24 cellular contexts compared by ENCODE assay signal in genomic region chr6:127791779-127792528, GRCh38.
A peak's percentile ranks its signal among the peaks of the same experiment; 100 is the strongest.
DNase-seq lines count a peak whose midpoint lies in the region; ATAC-seq lines count a peak whose summit lies in the region.
"Had no signal": no experiment of that assay in that cellular context is flagged by ENCODE, and none has a peak within 500 bp of the region (broad histone marks: within the 10 kb centered on the region; RNA-seq: fewer than 3 reads in every experiment).

No MANE protein-coding gene starts in this region.

- H3K27me3 Mint-ChIP-seq in activated naive CD4-positive, alpha-beta T cell treated with anti-CD3 and anti-CD28 coated beads, Interleukin-2, amount 50 U/mL, for 24 hours: no peaks in the 10 kb centered on the region
- no peaks in the 10 kb centered on the region for H3K27me3 Mint-ChIP-seq in T-cell
- no peaks in the 10 kb centered on the region for H3K27me3 Mint-ChIP-seq in naive thymus-derived CD8-positive, alpha-beta T cell

- POLR2A ChIA-PET in T-cell (lab: Charles Lee): no interaction called here
- POLR2A ChIA-PET in naive thymus-derived CD8-positive, alpha-beta T cell (lab: Charles Lee): interaction anchor here (0.6 to 1.5 kb wide), 4 partner anchors 17 to 99 kb away, joined by 3 to 5 read pairs (median 4); no protein-coding TSS in a partner anchor

- DNase-seq in activated naive CD4-positive, alpha-beta T cell treated with Interleukin-2 at 50 U/mL for 16 hours: no peak
- DNase-seq in T-cell (no peak), NCI-H1436 treated with DMSO at 0.1 percent for 48 hours (lab: John Stamatoyannopoulos, UW) (no peak), CD1c-positive myeloid dendritic cell (ENCODE audit: extremely low spot score) (no peak)
- no peak for DNase-seq in naive thymus-derived CD8-positive, alpha-beta T cell
- DNase-seq: 8988T, ACHN, BE2C, COR-L47, DMS53, Kasumi-1, NCI-H1092 treated with DMSO at 0.1 percent for 48 hours, NCI-H1436, NCI-H187 treated with DMSO at 0.1 percent for 48 hours, NCI-H446, NCI-H524 treated with DMSO at 0.1 percent for 48 hours, NCI-H774, PC-3 had no signal

- peaks cover 4% of the 10 kb centered on the region for H3K36me3 Mint-ChIP-seq in activated naive CD4-positive, alpha-beta T cell treated with anti-CD3 and anti-CD28 coated beads, Interleukin-2, amount 50 U/mL, for 24 hours
- peaks cover 26% of the 10 kb centered on the region for H3K36me3 Mint-ChIP-seq in T-cell
- peaks cover 8 to 41% (median 16%) of the 10 kb centered on the region in 3 donors for H3K36me3 Mint-ChIP-seq in naive thymus-derived CD8-positive, alpha-beta T cell
- H3K36me3 Mint-ChIP-seq: CD14-positive monocyte had no signal

- H3K27ac Mint-ChIP-seq in activated naive CD4-positive, alpha-beta T cell treated with anti-CD3 and anti-CD28 coated beads, Interleukin-2, amount 50 U/mL, for 24 hours: peak overlapping the region; percentile 85
- H3K27ac Mint-ChIP-seq in T-cell: peak overlapping the region; percentile 88
- H3K27ac Mint-ChIP-seq in naive thymus-derived CD8-positive, alpha-beta T cell: peak overlapping the region in 8 of 10 donors; percentile 4 to 95 (median 74)
- H3K27ac Mint-ChIP-seq: CD14-positive monocyte had no signal

- ATAC-seq in T-cell (replicated peaks in 1 of 4) (no peak), GM19463 (IDR thresholded peaks at IDR 0.05; ENCODE audit: unreplicated experiment) (no peak), GM21390 (IDR thresholded peaks at IDR 0.05; ENCODE audit: unreplicated experiment) (no peak)
- no peak for ATAC-seq in naive thymus-derived CD8-positive, alpha-beta T cell
- ATAC-seq: HepG2, PC-3, SK-N-SH treated with all-trans-retinoic acid at 6 μM for 48 hours had no signal

- no peaks in the 10 kb centered on the region for H3K9me3 Mint-ChIP-seq in activated naive CD4-positive, alpha-beta T cell treated with anti-CD3 and anti-CD28 coated beads, Interleukin-2, amount 50 U/mL, for 24 hours
- no peaks in the 10 kb centered on the region for H3K9me3 Mint-ChIP-seq in T-cell
- no peaks in the 10 kb centered on the region for H3K9me3 Mint-ChIP-seq in naive thymus-derived CD8-positive, alpha-beta T cell

- H3K4me3 Mint-ChIP-seq in activated naive CD4-positive, alpha-beta T cell treated with anti-CD3 and anti-CD28 coated beads, Interleukin-2, amount 50 U/mL, for 24 hours: no peak overlapping the region
- H3K4me3 Mint-ChIP-seq in T-cell: peak overlapping the region in 1 of 3 donors; percentile 21
- H3K4me3 Mint-ChIP-seq in naive thymus-derived CD8-positive, alpha-beta T cell: peak overlapping the region in 7 of 10 donors; percentile 8 to 73 (median 48)
- H3K4me3 Mint-ChIP-seq: CD14-positive monocyte had no signal

- CTCF ChIA-PET in T-cell (lab: Charles Lee): no interaction called here

- peaks cover 95% of the 10 kb centered on the region for H3K4me1 Mint-ChIP-seq in activated naive CD4-positive, alpha-beta T cell treated with anti-CD3 and anti-CD28 coated beads, Interleukin-2, amount 50 U/mL, for 24 hours
- H3K4me1 Mint-ChIP-seq in T-cell: peaks cover 90 to 93% (median 91%) of the 10 kb centered on the region in 3 donors
- peaks cover 51 to 94% (median 89%) of the 10 kb centered on the region in 4 donors for H3K4me1 Mint-ChIP-seq in naive thymus-derived CD8-positive, alpha-beta T cell
- H3K4me1 Mint-ChIP-seq: CD14-positive monocyte had no signal
